ENCODE assay signal across 11 cellular contexts in the genomic region with DNA sequence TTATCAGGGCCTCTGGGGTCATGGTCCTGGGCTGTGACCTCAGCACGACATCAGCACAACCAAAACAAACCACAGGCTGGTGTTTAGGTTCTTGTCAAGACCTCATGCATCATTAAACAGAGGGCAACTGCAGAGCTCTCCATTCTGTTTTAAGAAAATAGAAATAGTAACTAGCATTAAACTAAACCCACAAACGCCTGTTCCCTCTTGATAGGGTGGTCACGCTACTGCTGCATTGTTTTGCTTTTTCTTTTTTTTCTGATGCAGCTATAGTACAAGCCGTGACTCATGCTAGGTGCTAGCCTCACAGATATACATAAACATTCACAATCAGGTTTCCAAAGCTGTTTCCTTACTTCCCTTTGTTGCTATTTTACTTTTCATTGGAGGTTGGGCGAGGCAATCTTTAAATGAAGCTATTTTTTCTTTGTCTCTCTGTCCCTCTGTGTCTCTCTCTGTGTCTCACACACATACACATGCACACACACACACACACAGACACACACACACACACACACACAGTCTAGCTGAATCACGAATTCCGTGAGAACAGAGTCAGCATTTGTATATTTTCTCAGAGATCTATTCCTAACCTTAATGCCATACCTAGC.
DNase-seq lines count a peak whose midpoint lies in the region; ATAC-seq and TF ChIP-seq lines count a peak whose summit lies in the region.
"Had no signal": no experiment of that assay in that cellular context is flagged by ENCODE, and none has a peak within 500 bp of the region (broad histone marks: within the 10 kb centered on the region; RNA-seq: fewer than 3 reads in every experiment).

No MANE protein-coding gene starts in this region.

- no peaks in the 10 kb centered on the region for H3K27me3 Mint-ChIP-seq in activated CD8-positive, alpha-beta T cell treated with anti-CD3 and anti-CD28 coated beads for 36 hours

- in situ Hi-C loops in astrocyte of the cerebellum (cut with HindIII; ENCODE audit: low sequenced_read_pairs), result no loop called here

- H3K27me3 ChIP-seq in foreskin keratinocyte (no peaks in the 10 kb centered on the region), skeletal muscle satellite cell (ENCODE audit: control insufficient read depth, insufficient read depth, low read length) (no peaks in the 10 kb centered on the region)
- H3K27me3 ChIP-seq: testis had no signal

- H3K9ac ChIP-seq in skeletal muscle satellite cell (ENCODE audit: low read depth, low read length), result no peak overlapping the region

- H3K4me3 ChIP-seq in astrocyte of the cerebellum (ENCODE audit: low read depth, low read length) (no peak overlapping the region), skeletal muscle satellite cell (ENCODE audit: low read length) (no peak overlapping the region)
- H3K4me3 ChIP-seq: skin epidermis, testis had no signal

- no peaks in the 10 kb centered on the region for H3K36me3 Mint-ChIP-seq in activated CD8-positive, alpha-beta T cell treated with anti-CD3 and anti-CD28 coated beads for 36 hours (ENCODE audit: low read depth)

- ATAC-seq in foreskin keratinocyte, result peak; percentile 71
- ATAC-seq in activated CD8-positive, alpha-beta T cell treated with anti-CD3 and anti-CD28 coated beads for 36 hours, result no peak

- H3K36me3 ChIP-seq in skeletal muscle satellite cell (ENCODE audit: insufficient read depth, low read length), result no peaks in the 10 kb centered on the region

- no peaks in the 10 kb centered on the region for H3K9me3 ChIP-seq in skeletal muscle satellite cell (replicated peaks; ENCODE audit: low read length)
- H3K9me3 ChIP-seq: testis had no signal

- H3K27ac Mint-ChIP-seq in activated CD8-positive, alpha-beta T cell treated with anti-CD3 and anti-CD28 coated beads for 36 hours, result no peak overlapping the region

- DNase-seq in HT1080 (ENCODE audit: low read depth) (peak; percentile 88), astrocyte of the cerebellum (ENCODE audit: low read depth) (peak; percentile 65), foreskin keratinocyte (peak; percentile 45 to 68), HK-2 (ENCODE audit: unreplicated experiment) (no peak)
- DNase-seq in activated CD8-positive, alpha-beta T cell treated with anti-CD3 and anti-CD28 coated beads for 36 hours, result no peak
- no peak for DNase-seq in activated CD8-positive, alpha-beta memory T cell treated with anti-CD3 and anti-CD28 coated beads, Interleukin-2, amount 50 U/mL, for 48 hours
- DNase-seq: NCI-H1105, testis had no signal

- POLR2A ChIA-PET in activated CD8-positive, alpha-beta T cell treated with anti-CD3 and anti-CD28 coated beads for 36 hours (lab: Charles Lee), result no interaction called here

- intact Hi-C loops in activated CD8-positive, alpha-beta T cell treated with anti-CD3 and anti-CD28 coated beads for 36 hours (cut with micrococcal nuclease), result no loop called here

- CTCF ChIA-PET in activated CD8-positive, alpha-beta T cell treated with anti-CD3 and anti-CD28 coated beads for 36 hours (lab: Charles Lee), result interaction anchor here (0.9 kb wide), 1 partner anchor 12 kb away, joined by 3 read pairs; no protein-coding TSS in a partner anchor

- no peak overlapping the region for H3K4me3 Mint-ChIP-seq in activated CD8-positive, alpha-beta T cell treated with anti-CD3 and anti-CD28 coated beads for 36 hours

- H3K4me1 ChIP-seq in foreskin keratinocyte (peaks cover 7% of the 10 kb centered on the region), skeletal muscle satellite cell (ENCODE audit: control insufficient read depth, insufficient read depth, low read length) (peaks cover 7% of the 10 kb centered on the region)
- H3K4me1 ChIP-seq: testis had no signal

- peak overlapping the region; percentile 40 for H3K4me2 ChIP-seq in skeletal muscle satellite cell (ENCODE audit: low read length)

- TF ChIP-seq CTCF in astrocyte of the cerebellum (IDR thresholded peaks at IDR 0.05; ENCODE audit: low read depth, low read length, missing control alignments) (no peak), foreskin keratinocyte (conservative IDR thresholded peaks at IDR 0.05) (no peak)
- TF ChIP-seq CTCF in activated CD8-positive, alpha-beta T cell treated with anti-CD3 and anti-CD28 coated beads for 36 hours (IDR thresholded peaks at IDR 0.05), result no peak

- H3K9me3 Mint-ChIP-seq in activated CD8-positive, alpha-beta T cell treated with anti-CD3 and anti-CD28 coated beads for 36 hours, result peaks cover 16% of the 10 kb centered on the region

- no peak overlapping the region for H3K27ac ChIP-seq in foreskin keratinocyte
- H3K27ac ChIP-seq: HL-60, skin epidermis, testis had no signal

- H3K4me1 Mint-ChIP-seq in activated CD8-positive, alpha-beta T cell treated with anti-CD3 and anti-CD28 coated beads for 36 hours (ENCODE audit: low read depth), result no peaks in the 10 kb centered on the region

Comparison
In these comparisons a context has a peak if more than half of its experiments do, and no peak if none do; other contexts are left out.
1. DNase-seq: peak in HT1080 (single experiment), astrocyte of the cerebellum (single experiment) and foreskin keratinocyte (2 of 2); none in activated CD8-positive, alpha-beta T cell treated with anti-CD3 and anti-CD28 coated beads for 36 hours (single experiment), activated CD8-positive, alpha-beta memory T cell treated with anti-CD3 and anti-CD28 coated beads, Interleukin-2, amount 50 U/mL, for 48 hours (single experiment) and HK-2 (single experiment).